ENCODE assay signal across 8 cellular contexts in genomic region chr15:85689729-85690128, GRCh38.
A peak's percentile ranks its signal among the peaks of the same experiment; 100 is the strongest.
DNase-seq lines count a peak whose midpoint lies in the region; ATAC-seq, FAIRE-seq and TF ChIP-seq lines count a peak whose summit lies in the region.

No MANE protein-coding gene starts in this region.

- DNase-seq in GM19239 (ENCODE audit: insufficient read length, low spot score): no peak
- peak; percentile 43 to 78 for DNase-seq in HL-60 (ENCODE audit: low read depth in 1 of 2, low spot score in 1 of 2)
- peak; percentile 84 for DNase-seq in activated CD8-positive, alpha-beta T cell treated with anti-CD3 and anti-CD28 coated beads for 36 hours
- peak; percentile 85 for DNase-seq in endothelial cell of umbilical vein (ENCODE audit: low read depth, low spot score)
- DNase-seq in naive B cell: peak; percentile 60
- peak; percentile 67 to 68 for DNase-seq in thyroid gland
- no peak for DNase-seq in dedifferentiated amniotic fluid mesenchymal stem cell (ENCODE audit: extremely low spot score)
- no peak for DNase-seq in SHP77 (lab: John Stamatoyannopoulos, UW)

- peak overlapping the region; percentile 89 for H3K27ac ChIP-seq in HL-60 (replicated peaks)
- H3K27ac ChIP-seq in endothelial cell of umbilical vein (ENCODE audit: insufficient read depth, low read depth, low read length): peak overlapping the region; percentile 82
- H3K27ac ChIP-seq in thyroid gland: peak overlapping the region; percentile 89 to 98 (median 95)

- POLR2A ChIA-PET in activated CD8-positive, alpha-beta T cell treated with anti-CD3 and anti-CD28 coated beads for 36 hours (lab: Charles Lee): interaction anchor here (0.7 to 6.6 kb wide), 16 partner anchors 10 to 378 kb away, joined by 3 to 152 read pairs (median 5); no protein-coding TSS in a partner anchor
- POLR2A ChIA-PET in endothelial cell of umbilical vein (lab: Charles Lee): no interaction called here

- dilution Hi-C loops in endothelial cell of umbilical vein (cut with MboI; ENCODE audit: extremely low pct_ligation_motif_present, low sequenced_read_pairs): no loop called here

- no peaks in the 10 kb centered on the region for H3K79me2 ChIP-seq in endothelial cell of umbilical vein (ENCODE audit: control insufficient read depth, insufficient read depth, low read length)

- no peak for TF ChIP-seq CTCF in HL-60 (IDR thresholded peaks at IDR 0.05; ENCODE audit: insufficient read depth, low read length)
- no peak for TF ChIP-seq CTCF in activated CD8-positive, alpha-beta T cell treated with anti-CD3 and anti-CD28 coated beads for 36 hours (IDR thresholded peaks at IDR 0.05)
- TF ChIP-seq CTCF in endothelial cell of umbilical vein (IDR thresholded peaks at IDR 0.05; ENCODE audit: extremely low read depth in 1 of 2, insufficient read depth in 1 of 2, low read depth in 1 of 2, low read length in 2 of 2): no peak
- TF ChIP-seq CTCF in thyroid gland (IDR thresholded peaks at IDR 0.05): no peak

- H3K4me1 Mint-ChIP-seq in activated CD8-positive, alpha-beta T cell treated with anti-CD3 and anti-CD28 coated beads for 36 hours (ENCODE audit: low read depth): peaks cover 70% of the 10 kb centered on the region
- H3K4me1 Mint-ChIP-seq in naive B cell: peaks cover 38 to 68% (median 61%) of the 10 kb centered on the region in 3 donors

- H2AFZ ChIP-seq in endothelial cell of umbilical vein (ENCODE audit: low read depth, low read length): peak overlapping the region; percentile 84

- peak overlapping the region; percentile 97 for H3K27ac Mint-ChIP-seq in activated CD8-positive, alpha-beta T cell treated with anti-CD3 and anti-CD28 coated beads for 36 hours
- peak overlapping the region; percentile 90 to 98 (median 96) for H3K27ac Mint-ChIP-seq in naive B cell

- H3K27me3 ChIP-seq in HL-60 (ENCODE audit: insufficient read depth, poor library complexity, severe bottlenecking): no peaks in the 10 kb centered on the region
- H3K27me3 ChIP-seq in endothelial cell of umbilical vein (ENCODE audit: control insufficient read depth in 2 of 2, insufficient read depth in 2 of 2, low read length in 2 of 2): no peaks in the 10 kb centered on the region
- H3K27me3 ChIP-seq in thyroid gland: no peaks in the 10 kb centered on the region

- BruUV-seq in endothelial cell of umbilical vein (replicated peaks; lab: Mats Ljungman, UMichigan): no TSS peak

- H3K27me3 Mint-ChIP-seq in activated CD8-positive, alpha-beta T cell treated with anti-CD3 and anti-CD28 coated beads for 36 hours: no peaks in the 10 kb centered on the region
- no peaks in the 10 kb centered on the region for H3K27me3 Mint-ChIP-seq in naive B cell

- WGBS in thyroid gland, 2 donors: 0 to 1% methylated on average over 9 of the region's 9 CpGs

- peak; percentile 70 for ATAC-seq in activated CD8-positive, alpha-beta T cell treated with anti-CD3 and anti-CD28 coated beads for 36 hours
- peak; percentile 83 to 84 for ATAC-seq in naive B cell (ENCODE audit: low read depth in 2 of 2)

- H3K4me2 ChIP-seq in endothelial cell of umbilical vein (ENCODE audit: insufficient read depth, low read length): peak overlapping the region; percentile 90

- FAIRE-seq in GM19239 (lab: Jason Lieb, UNC) (peak; percentile 100), endothelial cell of umbilical vein (lab: Jason Lieb, UNC) (peak; percentile 81)

- intact Hi-C loops in activated CD8-positive, alpha-beta T cell treated with anti-CD3 and anti-CD28 coated beads for 36 hours (cut with micrococcal nuclease): loop anchor here (1.0 to 5.0 kb wide), 4 partner anchors 13 to 147 kb away; no protein-coding TSS in a partner anchor
- intact Hi-C loops in endothelial cell of umbilical vein (cut with micrococcal nuclease): loop anchor here (1.0 to 5.0 kb wide), 2 partner anchors 21 to 72 kb away; no protein-coding TSS in a partner anchor
- intact Hi-C loops in thyroid gland (cut with DNase I): no loop called here

- peak overlapping the region; percentile 81 for H3K9ac ChIP-seq in endothelial cell of umbilical vein (replicated peaks; ENCODE audit: extremely low read depth, insufficient read depth, low read length)

- H3K9me1 ChIP-seq in endothelial cell of umbilical vein (replicated peaks; ENCODE audit: control insufficient read depth, extremely low read depth, insufficient read depth, low read length): no peaks in the 10 kb centered on the region

- peaks cover 32% of the 10 kb centered on the region for H3K4me1 ChIP-seq in endothelial cell of umbilical vein (ENCODE audit: control insufficient read depth, extremely low read depth, insufficient read depth, low read length)
- H3K4me1 ChIP-seq in thyroid gland: peaks cover 53 to 55% of the 10 kb centered on the region in 2 donors

- H3K36me3 ChIP-seq in endothelial cell of umbilical vein (ENCODE audit: control insufficient read depth in 2 of 2, extremely low read depth in 1 of 2, insufficient read depth in 2 of 2, low read length in 2 of 2) (peaks cover 6 to 10% of the 10 kb centered on the region in 2 experiments), thyroid gland (peaks cover 18 to 20% of the 10 kb centered on the region in 2 donors)

- CTCF ChIA-PET in activated CD8-positive, alpha-beta T cell treated with anti-CD3 and anti-CD28 coated beads for 36 hours (lab: Charles Lee): interaction anchor here (0.6 to 4.5 kb wide), 9 partner anchors 14 to 293 kb away, joined by 3 to 31 read pairs (median 4); no protein-coding TSS in a partner anchor
- CTCF ChIA-PET in endothelial cell of umbilical vein (lab: Charles Lee): interaction anchor here (1.0 to 2.2 kb wide), 6 partner anchors 17 to 277 kb away, joined by 3 to 8 read pairs (median 3); no protein-coding TSS in a partner anchor

- no peaks in the 10 kb centered on the region for H3K9me3 Mint-ChIP-seq in activated CD8-positive, alpha-beta T cell treated with anti-CD3 and anti-CD28 coated beads for 36 hours
- no peaks in the 10 kb centered on the region for H3K9me3 Mint-ChIP-seq in naive B cell

- peak overlapping the region; percentile 81 for H3K4me3 Mint-ChIP-seq in activated CD8-positive, alpha-beta T cell treated with anti-CD3 and anti-CD28 coated beads for 36 hours
- peak overlapping the region; percentile 82 to 100 (median 98) for H3K4me3 Mint-ChIP-seq in naive B cell

- peaks cover 32% of the 10 kb centered on the region for H3K36me3 Mint-ChIP-seq in activated CD8-positive, alpha-beta T cell treated with anti-CD3 and anti-CD28 coated beads for 36 hours (ENCODE audit: low read depth)
- peaks cover 6 to 9% of the 10 kb centered on the region in 2 donors for H3K36me3 Mint-ChIP-seq in naive B cell

- TF ChIP-seq POLR2A in endothelial cell of umbilical vein (IDR thresholded peaks at IDR 0.05; ENCODE audit: low read depth, low read length) (no peak), thyroid gland (IDR thresholded peaks at IDR 0.05) (peak; percentile 46 to 82)

- no peaks in the 10 kb centered on the region for H4K20me1 ChIP-seq in endothelial cell of umbilical vein (replicated peaks; ENCODE audit: control insufficient read depth, extremely low read depth, insufficient read depth, low read length)

- no peaks in the 10 kb centered on the region for H3K9me3 ChIP-seq in endothelial cell of umbilical vein (replicated peaks; ENCODE audit: control insufficient read depth, insufficient read depth, low read length)
- no peaks in the 10 kb centered on the region for H3K9me3 ChIP-seq in thyroid gland

- H3K4me3 ChIP-seq in HL-60 (replicated peaks; ENCODE audit: insufficient read depth, low read length) (peak overlapping the region; percentile 28), endothelial cell of umbilical vein (replicated peaks in 1 of 3; ENCODE audit: insufficient read depth in 1 of 3, low read depth in 1 of 3, low read length in 3 of 3) (peak overlapping the region in 2 of 3 experiments; percentile 17 to 53), thyroid gland (replicated peaks in 1 of 3) (peak overlapping the region in 2 of 3 donors; percentile 11 to 15)

TF ChIP-seq in endothelial cell of umbilical vein, 7 proteins besides CTCF, POLR2A, EP300 and RAD21:
- TF ChIP-seq FOS (IDR thresholded peaks at IDR 0.05; ENCODE audit: borderline replicate concordance, insufficient read depth, low read length): no peak
- TF ChIP-seq EZH2 (IDR thresholded peaks at IDR 0.05; ENCODE audit: borderline replicate concordance, low read depth, low read length, severe bottlenecking): no peak
- no peak for TF ChIP-seq POLR2AphosphoS5 (IDR thresholded peaks at IDR 0.05; ENCODE audit: insufficient read depth, low read depth, low read length)
- TF ChIP-seq GATA2 (IDR thresholded peaks at IDR 0.05; ENCODE audit: insufficient read depth, insufficient read length, low read depth, low read length): no peak
- TF ChIP-seq JUN (IDR thresholded peaks at IDR 0.05; ENCODE audit: borderline replicate concordance, insufficient read depth, insufficient read length, low read depth): no peak

Comparison
In these comparisons a context has a peak if more than half of its experiments do, and no peak if none do; other contexts are left out.
1. DNase-seq: peak in HL-60 (2 of 2), activated CD8-positive, alpha-beta T cell treated with anti-CD3 and anti-CD28 coated beads for 36 hours (single experiment), endothelial cell of umbilical vein (single experiment), naive B cell (single experiment) and thyroid gland (2 of 2); none in GM19239 (single experiment), dedifferentiated amniotic fluid mesenchymal stem cell (single experiment) and SHP77 (0 of 2).
2. Peak in every context shown above with its lines, with median percentiles within 50 percentile points of each other: H3K27ac ChIP-seq and H3K4me3 ChIP-seq.